ENCODE assay signal across 24 cellular contexts in the genomic region with DNA sequence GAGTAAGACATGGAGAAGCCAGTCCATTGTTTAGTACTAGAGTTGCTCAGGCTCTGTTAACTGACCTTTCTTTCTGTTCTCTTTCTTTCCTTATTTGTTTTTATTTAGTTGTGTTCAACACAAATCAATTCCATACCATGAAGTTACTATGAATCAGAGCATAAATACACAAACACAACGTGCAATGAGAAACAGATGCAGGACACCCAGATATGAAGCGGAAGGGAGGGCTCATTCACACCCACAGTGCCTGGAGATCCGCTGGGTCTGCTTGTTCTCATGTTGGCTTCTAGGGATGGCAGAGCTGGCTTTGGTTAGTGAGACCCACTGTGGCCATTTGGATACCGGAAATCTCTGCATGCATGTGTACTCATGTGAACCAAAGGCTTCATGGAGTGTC.
"Had no signal": no experiment of that assay in that cellular context is flagged by ENCODE, and none has a peak within 500 bp of the region (broad histone marks: within the 10 kb centered on the region; RNA-seq: fewer than 3 reads in every experiment).

No MANE protein-coding gene starts in this region.

- H3K9me3 Mint-ChIP-seq: activated naive CD4-positive, alpha-beta T cell treated with anti-CD3 and anti-CD28 coated beads, Interleukin-2, amount 10 ng/mL, durations not matched to agents 7 days and 5 days; activated naive CD8-positive, alpha-beta T cell treated with anti-CD3 and anti-CD28 coated beads, Interleukin-2, amount 50 U/mL, for 24 hours; natural killer cell; stimulated activated memory B cell treated with anti-CD40 and anti-IgM and Interleukin-4, amounts not matched to agents 10 μg/mL and 1 μg/mL and 100 μg/mL, for 72 hours; T-helper 1 cell treated with Interleukin-12 subunit alpha and Interleukin-12 subunit beta and Interleukin-4 antibody, amounts not matched to agents 30 μg/mL and 1 μg/mL, for 36 hours had no signal

- ATAC-seq: activated naive CD8-positive, alpha-beta T cell treated with anti-CD3 and anti-CD28 coated beads, Interleukin-2, amount 50 U/mL, for 24 hours; foreskin keratinocyte; lower lobe of right lung; natural killer cell; pancreas; right lobe of liver; stimulated activated memory B cell treated with anti-CD40 and anti-IgM and Interleukin-4, amounts not matched to agents 10 μg/mL and 1 μg/mL and 100 μg/mL, for 72 hours had no signal

- H3K36me3 Mint-ChIP-seq: activated naive CD4-positive, alpha-beta T cell treated with anti-CD3 and anti-CD28 coated beads, Interleukin-2, amount 10 ng/mL, durations not matched to agents 7 days and 5 days; natural killer cell; stimulated activated memory B cell treated with anti-CD40 and anti-IgM and Interleukin-4, amounts not matched to agents 10 μg/mL and 1 μg/mL and 100 μg/mL, for 72 hours had no signal

- DNase-seq: activated CD4-positive, alpha-beta T cell treated with anti-CD3 and anti-CD28 coated beads, Interleukin-2, amount 50 U/mL, for 1 hour; activated CD4-positive, CD25-positive, alpha-beta regulatory T cell treated with anti-CD3 and anti-CD28 coated beads, Interleukin-2, amount 50 U/mL, for 72 hours; activated CD8-positive, alpha-beta memory T cell treated with anti-CD3 and anti-CD28 coated beads, Interleukin-2, amount 50 U/mL, for 4 hours; activated effector memory CD4-positive, alpha-beta T cell treated with Interleukin-2 at 50 U/mL for 16 hours; activated naive CD4-positive, alpha-beta T cell treated with anti-CD3 and anti-CD28 coated beads, Interleukin-2, amount 10 ng/mL, durations not matched to agents 7 days and 5 days; activated naive CD8-positive, alpha-beta T cell treated with anti-CD3 and anti-CD28 coated beads, Interleukin-2, amount 50 U/mL, for 24 hours; activated T-cell treated with anti-CD3 and anti-CD28 coated beads, Interleukin-2, amount 50 U/mL, for 48 hours; aorta; erythroblast; foreskin keratinocyte; hippocampal formation; islet precursor cell; left colon; lower lobe of right lung; natural killer cell; pancreas; right lobe of liver; stimulated activated CD4-positive, alpha-beta T cell treated with anti-CD3 and anti-CD28 coated beads, Interleukin-4, amount 100 ng/mL, for 4 hours; upper lobe of left lung had no signal

- H3K4me3 Mint-ChIP-seq: activated naive CD4-positive, alpha-beta T cell treated with anti-CD3 and anti-CD28 coated beads, Interleukin-2, amount 10 ng/mL, durations not matched to agents 7 days and 5 days; activated naive CD8-positive, alpha-beta T cell treated with anti-CD3 and anti-CD28 coated beads, Interleukin-2, amount 50 U/mL, for 24 hours; natural killer cell; stimulated activated memory B cell treated with anti-CD40 and anti-IgM and Interleukin-4, amounts not matched to agents 10 μg/mL and 1 μg/mL and 100 μg/mL, for 72 hours; T-helper 1 cell treated with Interleukin-12 subunit alpha and Interleukin-12 subunit beta and Interleukin-4 antibody, amounts not matched to agents 30 μg/mL and 1 μg/mL, for 36 hours had no signal

- H3K4me1 Mint-ChIP-seq: activated naive CD4-positive, alpha-beta T cell treated with anti-CD3 and anti-CD28 coated beads, Interleukin-2, amount 10 ng/mL, durations not matched to agents 7 days and 5 days; activated naive CD8-positive, alpha-beta T cell treated with anti-CD3 and anti-CD28 coated beads, Interleukin-2, amount 50 U/mL, for 24 hours; natural killer cell; stimulated activated memory B cell treated with anti-CD40 and anti-IgM and Interleukin-4, amounts not matched to agents 10 μg/mL and 1 μg/mL and 100 μg/mL, for 72 hours had no signal

- H3K27ac Mint-ChIP-seq: activated naive CD4-positive, alpha-beta T cell treated with anti-CD3 and anti-CD28 coated beads, Interleukin-2, amount 10 ng/mL, durations not matched to agents 7 days and 5 days; activated naive CD8-positive, alpha-beta T cell treated with anti-CD3 and anti-CD28 coated beads, Interleukin-2, amount 50 U/mL, for 24 hours; natural killer cell; stimulated activated memory B cell treated with anti-CD40 and anti-IgM and Interleukin-4, amounts not matched to agents 10 μg/mL and 1 μg/mL and 100 μg/mL, for 72 hours; T-helper 1 cell treated with Interleukin-12 subunit alpha and Interleukin-12 subunit beta and Interleukin-4 antibody, amounts not matched to agents 30 μg/mL and 1 μg/mL, for 36 hours had no signal

- H3K4me3 ChIP-seq: coronary artery, lower lobe of right lung, pancreas, right lobe of liver, smooth muscle cell, thoracic aorta, upper lobe of left lung had no signal

- H3K27me3 Mint-ChIP-seq: activated naive CD8-positive, alpha-beta T cell treated with anti-CD3 and anti-CD28 coated beads, Interleukin-2, amount 50 U/mL, for 24 hours; stimulated activated memory B cell treated with anti-CD40 and anti-IgM and Interleukin-4, amounts not matched to agents 10 μg/mL and 1 μg/mL and 100 μg/mL, for 72 hours had no signal
